In the genomic region with DNA sequence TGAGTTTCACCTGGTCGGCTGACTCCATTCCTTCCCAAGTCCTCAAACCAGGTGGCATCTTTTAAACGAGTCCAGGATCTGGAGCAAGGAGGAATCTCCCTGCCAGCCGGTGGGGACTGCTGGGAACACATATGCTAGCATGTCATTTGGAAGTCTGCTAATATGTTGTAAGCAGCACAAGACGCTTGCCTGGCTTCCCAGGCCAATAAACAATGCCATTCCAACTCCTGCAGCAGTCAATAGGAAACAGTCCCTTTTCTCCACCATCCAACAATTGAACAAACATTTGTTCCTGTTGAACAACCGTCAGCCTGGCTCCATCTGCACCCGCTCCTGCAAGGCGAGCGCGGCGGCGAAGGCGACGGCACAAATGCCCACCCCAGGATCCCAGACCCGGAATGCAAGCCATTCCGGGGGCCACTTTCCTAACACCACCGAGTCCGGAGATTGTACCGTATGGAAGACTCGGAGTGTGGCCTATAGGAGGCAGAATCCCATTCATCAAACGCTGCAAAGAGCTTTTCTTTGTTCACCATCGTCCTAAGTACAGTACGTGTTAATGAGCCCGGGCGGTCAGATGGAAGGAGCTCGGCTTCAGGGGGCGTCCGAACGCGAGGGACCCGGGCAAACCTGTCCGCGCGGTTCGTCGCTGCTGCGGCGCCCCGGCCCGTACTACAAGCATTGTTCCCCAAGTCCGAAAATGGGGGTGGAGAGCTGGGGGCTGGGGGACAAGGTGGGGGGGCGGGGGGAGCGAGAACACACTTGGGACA, we compare ENCODE assay signal across 8 cellular contexts. TPM values are rescaled to one million over a fixed set of nuclear protein-coding genes. Genes with fewer than 3 reads are reported as not detected.
DNase-seq lines count a peak whose midpoint lies in the region; ATAC-seq lines count a peak whose summit lies in the region.

No MANE protein-coding gene starts in this region.

- ATAC-seq in left lobe of liver, result no peak
- ATAC-seq in HG03159 (IDR thresholded peaks at IDR 0.05; ENCODE audit: unreplicated experiment), result no peak
- ATAC-seq in GM19023 (IDR thresholded peaks at IDR 0.05; ENCODE audit: unreplicated experiment), result no peak

- H3K4me2 ChIP-seq in BLaER1 treated with 17β-estradiol and CSF1 and Interleukin-3, amounts not matched to agents 10 nM and 100 nM, result peak overlapping the region; percentile 80 to 97 (median 94)

- peak overlapping the region in 9 of 11 experiments; percentile 86 to 94 (median 93); a peak in 18 of 22 replicates for H3K27ac ChIP-seq in BLaER1 treated with 17β-estradiol and CSF1 and Interleukin-3, amounts not matched to agents 10 nM and 100 nM

- peak overlapping the region; percentile 86 to 96 (median 93); a peak in 21 of 22 replicates for H3K9ac ChIP-seq in BLaER1 treated with 17β-estradiol and CSF1 and Interleukin-3, amounts not matched to agents 10 nM and 100 nM

- peaks cover 58 to 62% (median 61%) of the 10 kb centered on the region in 10 experiments for H3K4me1 ChIP-seq in BLaER1 treated with 17β-estradiol and CSF1 and Interleukin-3, amounts not matched to agents 10 nM and 100 nM
- peaks cover 60% of the 10 kb centered on the region for H3K4me1 ChIP-seq in mononuclear cell (ENCODE audit: insufficient read depth, low read length)

- no peaks in the 10 kb centered on the region for H3K9me3 ChIP-seq in BLaER1 treated with 17β-estradiol and CSF1 and Interleukin-3, amounts not matched to agents 10 nM and 100 nM (replicated peaks in 1 of 11)
- no peaks in the 10 kb centered on the region for H3K9me3 ChIP-seq in mononuclear cell (ENCODE audit: low read depth, low read length)

- peaks cover 0 to 47% (median 27%) of the 10 kb centered on the region in 11 experiments; a peak in 19 of 22 replicates for H4K20me1 ChIP-seq in BLaER1 treated with 17β-estradiol and CSF1 and Interleukin-3, amounts not matched to agents 10 nM and 100 nM

- H3K36me3 ChIP-seq in BLaER1 treated with 17β-estradiol and CSF1 and Interleukin-3, amounts not matched to agents 10 nM and 100 nM, result peaks cover 0 to 9% (median 0%) of the 10 kb centered on the region in 11 experiments; a peak in 2 of 22 replicates
- no peaks in the 10 kb centered on the region for H3K36me3 ChIP-seq in H7 (replicated peaks; ENCODE audit: control insufficient read depth, insufficient read depth, low read length)

- peak overlapping the region; percentile 74 to 98 (median 92) for H3K4me3 ChIP-seq in BLaER1 treated with 17β-estradiol and CSF1 and Interleukin-3, amounts not matched to agents 10 nM and 100 nM
- peak overlapping the region; percentile 62 for H3K4me3 ChIP-seq in H7 (ENCODE audit: insufficient read depth, low read depth, low read length)
- H3K4me3 ChIP-seq in mononuclear cell (ENCODE audit: low read length), result peak overlapping the region; percentile 67

- H3K27me3 ChIP-seq in BLaER1 treated with 17β-estradiol and CSF1 and Interleukin-3, amounts not matched to agents 10 nM and 100 nM, result no peaks in the 10 kb centered on the region
- H3K27me3 ChIP-seq in H7 (ENCODE audit: control insufficient read depth, insufficient read depth, low read length), result peaks cover 9% of the 10 kb centered on the region; the same call in 1 of the 2 replicates
- H3K27me3 ChIP-seq in mononuclear cell (ENCODE audit: insufficient read depth, low read length), result no peaks in the 10 kb centered on the region

- DNase-seq in H7 (peak; percentile 75), RPMI8226 (peak; percentile 55), ecto neural progenitor cell (ENCODE audit: low spot score) (peak; percentile 65), left lobe of liver (ENCODE audit: low spot score) (no peak)

RNA-seq across cellular contexts. Expression of a gene that starts 1.6 kb away (rescaled TPM):
- total RNA-seq in H7 (2014; rRNA removed; shearing (Covaris generic)), result 37.4 and 40.8 TPM in 2 replicates
- total RNA-seq in mononuclear cell (88.5 TPM), left lobe of liver (5.7 TPM)

RNA-seq across cellular contexts. Expression of a gene that starts 49.1 kb away (rescaled TPM):
- 20.1 and 28.6 TPM in 2 replicates for total RNA-seq in H7 (2014; rRNA removed; shearing (Covaris generic))
- total RNA-seq in mononuclear cell, result 21.3 TPM
- total RNA-seq in left lobe of liver, result 6.8 TPM

RNA-seq across cellular contexts. Expression of a gene that starts 59.0 kb away (rescaled TPM):
- total RNA-seq in H7 (2014; rRNA removed; shearing (Covaris generic)), result 14.2 and 19.8 TPM in 2 replicates
- total RNA-seq in mononuclear cell (14.5 TPM), left lobe of liver (6.6 TPM)
